25 cellular contexts compared by ENCODE assay signal in the genomic region with DNA sequence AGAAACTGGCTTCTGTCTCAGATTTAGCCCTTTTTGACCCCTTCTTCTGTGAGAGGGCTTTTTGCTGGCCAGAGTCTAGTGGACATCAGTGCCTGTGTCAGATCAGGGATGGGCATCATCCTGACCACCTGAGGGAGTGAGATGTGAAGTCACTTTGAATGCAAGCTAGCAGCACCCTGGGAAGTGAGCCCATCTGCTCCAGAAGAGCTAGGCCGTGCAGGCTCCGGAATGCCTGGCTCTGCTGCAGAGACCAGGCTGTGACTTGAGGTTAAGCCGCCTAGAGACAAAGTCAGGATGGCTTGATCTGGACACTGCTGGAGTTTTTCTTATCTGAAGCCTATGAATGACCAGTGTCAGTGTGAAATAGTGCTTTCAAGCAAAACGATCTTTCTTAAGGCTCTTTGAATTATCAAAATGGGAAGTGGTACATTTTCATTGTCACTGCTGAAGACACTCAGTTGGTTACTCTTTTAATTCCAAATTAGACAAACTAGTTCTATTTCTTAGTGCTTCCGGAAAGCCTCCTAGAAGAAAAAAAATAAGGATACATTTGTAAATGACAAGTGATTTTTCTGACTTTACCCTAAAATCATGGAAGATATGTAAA. TPM values are rescaled to one million over a fixed set of nuclear protein-coding genes. Genes with fewer than 3 reads are reported as not detected.
"Had no signal": no experiment of that assay in that cellular context is flagged by ENCODE, and none has a peak within 500 bp of the region (broad histone marks: within the 10 kb centered on the region; RNA-seq: fewer than 3 reads in every experiment).

No MANE protein-coding gene starts in this region.

- H3K9me3 Mint-ChIP-seq: activated naive CD8-positive, alpha-beta T cell treated with anti-CD3 and anti-CD28 coated beads, Interleukin-2, amount 10 ng/mL, durations not matched to agents 7 days and 5 days; activated T-helper 17 cell treated with anti-CD3 and anti-CD28 coated beads, Interleukin-2, amount 50 U/mL, for 72 hours; mesothelial cell of epicardium; neural crest cell had no signal

- H3K27me3 ChIP-seq: body of pancreas, gastrocnemius medialis, left lung, right atrium auricular region, thyroid gland had no signal

- DNase-seq: activated CD4-positive, alpha-beta T cell treated with anti-CD3 and anti-CD28 coated beads for 1 hour; activated CD4-positive, alpha-beta T cell treated with anti-CD3 and anti-CD28 coated beads, Interleukin-2, amount 50 U/mL, for 48 hours; activated naive CD4-positive, alpha-beta T cell treated with Interleukin-2 at 50 U/mL for 16 hours; activated naive CD8-positive, alpha-beta T cell treated with anti-CD3 and anti-CD28 coated beads, Interleukin-2, amount 10 ng/mL, durations not matched to agents 7 days and 5 days; activated T-cell treated with anti-CD3 and anti-CD28 coated beads for 4 hours; amygdala; body of pancreas; gastrocnemius medialis; head of caudate nucleus; kidney; left lung; stimulated activated CD4-positive, alpha-beta T cell treated with anti-CD3 and anti-CD28 coated beads, Interleukin-12 subunit alpha, Interleukin-12 subunit beta, amount 100 ng/mL, for 4 hours; stimulated activated CD4-positive, alpha-beta T cell treated with anti-CD3 and anti-CD28 coated beads, Interleukin-1b, Interleukin-23, amount 100 ng/mL, for 48 hours; stimulated activated CD8-positive, alpha-beta memory T cell treated with anti-CD3 and anti-CD28 coated beads, Interleukin-4, amount 100 ng/mL, for 48 hours; stimulated activated naive CD4-positive, alpha-beta T cell treated with Interleukin-2 at 50 U/mL for 16 hours; T1000; thyroid gland had no signal

- H3K4me3 ChIP-seq: body of pancreas, coronary artery, gastrocnemius medialis, left lung, right atrium auricular region, thyroid gland had no signal

- H3K27me3 Mint-ChIP-seq: activated naive CD8-positive, alpha-beta T cell treated with anti-CD3 and anti-CD28 coated beads, Interleukin-2, amount 10 ng/mL, durations not matched to agents 7 days and 5 days; activated T-helper 17 cell treated with anti-CD3 and anti-CD28 coated beads, Interleukin-2, amount 50 U/mL, for 72 hours; progenitor cell of endocrine pancreas had no signal

- ATAC-seq: activated T-helper 17 cell treated with anti-CD3 and anti-CD28 coated beads, Interleukin-2, amount 50 U/mL, for 72 hours; body of pancreas; gastrocnemius medialis had no signal

- H3K4me1 ChIP-seq: body of pancreas, gastrocnemius medialis, right atrium auricular region, thyroid gland had no signal

- H3K4me1 Mint-ChIP-seq: mesothelial cell of epicardium, neural crest cell had no signal

- H3K27ac ChIP-seq: body of pancreas, gastrocnemius medialis, right atrium auricular region, thyroid gland, VCaP had no signal

- H3K9me3 ChIP-seq: body of pancreas, gastrocnemius medialis, left lung, right atrium auricular region, thyroid gland had no signal

- H3K4me3 Mint-ChIP-seq: activated T-helper 17 cell treated with anti-CD3 and anti-CD28 coated beads, Interleukin-2, amount 50 U/mL, for 72 hours; mesothelial cell of epicardium; neural crest cell had no signal

- H3K27ac Mint-ChIP-seq: activated T-helper 17 cell treated with anti-CD3 and anti-CD28 coated beads, Interleukin-2, amount 50 U/mL, for 72 hours; mesothelial cell of epicardium; progenitor cell of endocrine pancreas had no signal

RNA-seq across cellular contexts. Expression of a gene that starts 54.7 kb away (rescaled TPM):
- total RNA-seq: activated T-helper 17 cell treated with anti-CD3 and anti-CD28 coated beads, Interleukin-2, amount 50 U/mL, for 72 hours; lung microvascular endothelial cell; neural crest cell had no signal
